8 cellular contexts compared by ENCODE assay signal in the genomic region with DNA sequence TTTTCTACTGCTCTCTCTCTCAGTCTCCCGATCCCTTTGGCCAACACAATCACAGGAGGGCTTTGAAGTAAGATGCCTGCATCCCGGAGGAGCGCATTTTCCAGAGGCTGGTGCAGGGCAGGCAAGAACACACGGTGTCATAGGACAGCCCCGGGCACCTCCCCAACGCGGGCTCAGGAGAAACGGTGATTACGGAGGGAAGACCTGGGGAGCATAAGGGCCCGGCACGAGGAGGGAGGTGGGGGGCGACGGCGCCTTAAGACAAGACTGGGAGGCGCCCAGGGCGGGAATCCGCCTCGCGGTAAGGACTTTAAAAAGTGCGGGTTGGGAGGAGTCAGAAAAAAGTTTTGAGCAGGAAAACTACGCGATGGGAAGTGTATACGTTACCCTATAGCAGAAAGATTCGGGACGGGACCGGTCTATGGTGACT. TPM values are rescaled to one million over a fixed set of nuclear protein-coding genes. Genes with fewer than 3 reads are reported as not detected.
DNase-seq lines count a peak whose midpoint lies in the region; ATAC-seq and TF ChIP-seq lines count a peak whose summit lies in the region.

No MANE protein-coding gene starts in this region.

- H3K9ac ChIP-seq in duodenal mucosa (ENCODE audit: low read depth in 1 of 2, low read length in 2 of 2) (peak overlapping the region; percentile 70 to 72), mesendoderm (ENCODE audit: low read length) (peak overlapping the region; percentile 88)

- H3K27me3 ChIP-seq in duodenal mucosa (ENCODE audit: control insufficient read depth in 1 of 2, insufficient read depth in 2 of 2, low read length in 2 of 2) (no peaks in the 10 kb centered on the region), mesendoderm (ENCODE audit: insufficient read depth, low read length, poor library complexity) (no peaks in the 10 kb centered on the region), thyroid gland (no peaks in the 10 kb centered on the region)

- peaks cover 7% of the 10 kb centered on the region for H3K79me2 ChIP-seq in mesendoderm (ENCODE audit: control insufficient read depth, insufficient read depth, low read length)

- peaks cover 0 to 5% of the 10 kb centered on the region in 2 donors for H3K4me1 ChIP-seq in duodenal mucosa (ENCODE audit: control insufficient read depth in 1 of 2, insufficient read depth in 2 of 2, low read length in 2 of 2)
- H3K4me1 ChIP-seq in mesendoderm (ENCODE audit: control insufficient read depth, low read depth, low read length) = no peaks in the 10 kb centered on the region
- H3K4me1 ChIP-seq in thyroid gland = peaks cover 10 to 11% of the 10 kb centered on the region in 2 donors

- WGBS in mesendoderm (ENCODE audit: extremely low coverage, insufficient coverage, low lambda C conversion rate) = no CpG with 5 or more reads among the region's 26 CpGs
- 0% methylated on average over 26 of the region's 26 CpGs for WGBS in thyroid gland, 2 donors

- H4K8ac ChIP-seq in mesendoderm (ENCODE audit: low read depth, low read length) = no peak overlapping the region

- H3K23ac ChIP-seq in mesendoderm (ENCODE audit: low read length) = no peak overlapping the region

- peak; percentile 12 for DNase-seq in activated naive CD4-positive, alpha-beta T cell treated with Interleukin-2 at 50 U/mL for 16 hours
- DNase-seq in activated naive CD4-positive, alpha-beta T cell (lab: John Stamatoyannopoulos, UW) = no peak
- DNase-seq in mesendoderm (peak; percentile 63), thyroid gland (peak; percentile 32 to 43), NCI-H510A (lab: John Stamatoyannopoulos, UW) (no peak)

- no peak overlapping the region for H4K5ac ChIP-seq in mesendoderm (ENCODE audit: low read length)

- peaks cover 4% of the 10 kb centered on the region for H3K79me1 ChIP-seq in mesendoderm (ENCODE audit: low read length)

- peaks cover 0 to 5% of the 10 kb centered on the region in 2 donors for H3K36me3 ChIP-seq in duodenal mucosa (ENCODE audit: control insufficient read depth in 1 of 2, insufficient read depth in 2 of 2, low read length in 2 of 2)
- H3K36me3 ChIP-seq in mesendoderm (ENCODE audit: control insufficient read depth, insufficient read depth, low read length) = no peaks in the 10 kb centered on the region
- H3K36me3 ChIP-seq in thyroid gland = no peaks in the 10 kb centered on the region

- intact Hi-C loops in thyroid gland (cut with DNase I) = no loop called here

- H3K4me2 ChIP-seq in mesendoderm (ENCODE audit: low read length) = peak overlapping the region; percentile 57

- no peak for TF ChIP-seq POLR2A in thyroid gland (IDR thresholded peaks at IDR 0.05)

- peak overlapping the region; percentile 84 for H3K56ac ChIP-seq in mesendoderm (ENCODE audit: low read length)

- no peak for TF ChIP-seq CTCF in thyroid gland (IDR thresholded peaks at IDR 0.05)

- no peak overlapping the region for H2BK5ac ChIP-seq in mesendoderm (ENCODE audit: low read length)

- H3K9me3 ChIP-seq in duodenal mucosa (ENCODE audit: control insufficient read depth in 1 of 2, low read length in 2 of 2) (peaks cover 4 to 10% of the 10 kb centered on the region in 2 donors), thyroid gland (no peaks in the 10 kb centered on the region)

- no peak overlapping the region for H2AK5ac ChIP-seq in mesendoderm (ENCODE audit: low read length)

- peak overlapping the region; percentile 84 to 94 for H3K4me3 ChIP-seq in duodenal mucosa (ENCODE audit: low read depth in 1 of 2, low read length in 2 of 2)
- H3K4me3 ChIP-seq in mesendoderm (ENCODE audit: low read length) = peak overlapping the region; percentile 88
- H3K4me3 ChIP-seq in thyroid gland (replicated peaks in 1 of 3) = peak overlapping the region in 2 of 3 donors; percentile 62 to 87

- peak overlapping the region; percentile 94 for H3K18ac ChIP-seq in mesendoderm (ENCODE audit: low read length)

- H2BK15ac ChIP-seq in mesendoderm (replicated peaks; ENCODE audit: low read depth) = no peak overlapping the region

- no peak overlapping the region for H2BK120ac ChIP-seq in mesendoderm (ENCODE audit: low read depth, low read length)

- H3K27ac ChIP-seq in duodenal mucosa (ENCODE audit: low read depth, low read length) (no peak overlapping the region), mesendoderm (ENCODE audit: low read depth, low read length) (peak overlapping the region; percentile 56), thyroid gland (peak overlapping the region; percentile 39 to 72 (median 51))

- peak; percentile 24 for ATAC-seq in HG03045 (IDR thresholded peaks at IDR 0.05; ENCODE audit: unreplicated experiment)
- peak; percentile 72 for ATAC-seq in SK-N-SH treated with all-trans-retinoic acid at 6 μM for 48 hours

- peak overlapping the region; percentile 65 for H3K4ac ChIP-seq in mesendoderm (ENCODE audit: low read depth, low read length)

TF ChIP-seq in SK-N-SH treated with all-trans-retinoic acid at 6 μM for 48 hours, 23 proteins besides CTCF, POLR2A, EP300 and RAD21:
- TF ChIP-seq SNAI2 (CRISPR knock-in tag; IDR thresholded peaks at IDR 0.05) = no peak

RNA-seq across cellular contexts. Expression of a gene that starts 18.7 kb away (rescaled TPM):
- 4.5 TPM for polyA plus RNA-seq in mesendoderm (2013, experiment 1 of 2)
- polyA plus RNA-seq in mesendoderm (2013, experiment 2 of 2) = 4.4 TPM
- total RNA-seq in thyroid gland = 1 to 10 TPM; 3.3 to 8.3 (median 6.8) TPM

RNA-seq across cellular contexts. Expression of a gene that starts 20.7 kb away (rescaled TPM):
- 7.2 TPM for polyA plus RNA-seq in mesendoderm (2013, experiment 1 of 2)
- 8.0 TPM for polyA plus RNA-seq in mesendoderm (2013, experiment 2 of 2)
- 10 to 100 TPM in 2 of 4 donors, 1 to 10 TPM in 2; 6.3 to 17.5 (median 12.2) TPM for total RNA-seq in thyroid gland

RNA-seq across cellular contexts. Expression of a gene that starts 44.5 kb away (rescaled TPM):
- 8.3 TPM for polyA plus RNA-seq in mesendoderm (2013, experiment 1 of 2)
- polyA plus RNA-seq in mesendoderm (2013, experiment 2 of 2) = 8.6 TPM
- 10 to 100 TPM; 24.6 to 33.5 (median 27.5) TPM for total RNA-seq in thyroid gland

Comparison
In these comparisons a context has a peak if more than half of its experiments do, and no peak if none do; other contexts are left out.
1. DNase-seq: peak in activated naive CD4-positive, alpha-beta T cell treated with Interleukin-2 at 50 U/mL for 16 hours (single experiment), mesendoderm (single experiment) and thyroid gland (2 of 2); none in activated naive CD4-positive, alpha-beta T cell (0 of 4) and NCI-H510A (single experiment).
2. Peak in every context shown above with its lines, with median percentiles within 50 percentile points of each other: H3K4me3 ChIP-seq.